In genomic region chr12:46998811-46999368, GRCh38 we compare ENCODE assay signal across 14 cellular contexts.
A peak's percentile ranks its signal among the peaks of the same experiment; 100 is the strongest.
DNase-seq lines count a peak whose midpoint lies in the region; ATAC-seq and TF ChIP-seq lines count a peak whose summit lies in the region.
"Had no signal": no experiment of that assay in that cellular context is flagged by ENCODE, and none has a peak within 500 bp of the region (broad histone marks: within the 10 kb centered on the region; RNA-seq: fewer than 3 reads in every experiment).

No MANE protein-coding gene starts in this region.

- H3K27ac ChIP-seq in CD4-positive, alpha-beta T cell (ENCODE audit: low read depth, low read length) = no peak overlapping the region
- H3K27ac ChIP-seq: right lobe of liver had no signal

- intact Hi-C loops in CD4-positive, alpha-beta T cell (cut with DNase I, micrococcal nuclease) = no loop called here
- intact Hi-C loops in Caco-2 (cut with micrococcal nuclease; ENCODE audit: unreplicated experiment) = no loop called here

- TF ChIP-seq CTCF in CD4-positive, alpha-beta T cell (IDR thresholded peaks at IDR 0.05) = no peak
- no peak for TF ChIP-seq CTCF in Caco-2 (IDR thresholded peaks at IDR 0.05; ENCODE audit: insufficient read depth in 1 of 2, low read depth in 1 of 2, low read length in 1 of 2, severe bottlenecking in 1 of 2, unreplicated experiment in 1 of 2)

- H3K4me3 Mint-ChIP-seq in CD4-positive, alpha-beta T cell = no peak overlapping the region
- H3K4me3 Mint-ChIP-seq in Caco-2 (ENCODE audit: unreplicated experiment) = no peak overlapping the region
- H3K4me3 Mint-ChIP-seq in activated T-helper 17 cell treated with anti-CD3 and anti-CD28 coated beads, Interleukin-2, amount 50 U/mL, for 72 hours = no peak overlapping the region
- H3K4me3 Mint-ChIP-seq: activated naive CD4-positive, alpha-beta T cell treated with anti-CD3 and anti-CD28 coated beads, Interleukin-2, amount 50 U/mL, for 24 hours; stimulated activated naive CD8-positive, alpha-beta T cell treated with anti-CD3 and anti-CD28 coated beads, Interleukin-15, Interleukin-2, amounts not matched to agents 100 ng/mL and 50 ng/mL, for 24 hours; WTC11 had no signal

- no peak overlapping the region for H3K4me3 ChIP-seq in Caco-2 (ENCODE audit: low read depth, low read length)
- H3K4me3 ChIP-seq: right lobe of liver had no signal

- CTCF ChIA-PET in CD4-positive, alpha-beta T cell (lab: Charles Lee) = no interaction called here
- CTCF ChIA-PET in Caco-2 (lab: Charles Lee) = interaction anchor here (0.7 kb wide), 1 partner anchor 422 kb away, joined by 3 read pairs; no protein-coding TSS in a partner anchor

- H3K27ac Mint-ChIP-seq in CD4-positive, alpha-beta T cell = no peak overlapping the region
- no peak overlapping the region for H3K27ac Mint-ChIP-seq in Caco-2 (ENCODE audit: unreplicated experiment)
- no peak overlapping the region for H3K27ac Mint-ChIP-seq in activated T-helper 17 cell treated with anti-CD3 and anti-CD28 coated beads, Interleukin-2, amount 50 U/mL, for 72 hours
- H3K27ac Mint-ChIP-seq: activated naive CD4-positive, alpha-beta T cell treated with anti-CD3 and anti-CD28 coated beads, Interleukin-2, amount 50 U/mL, for 24 hours; stimulated activated naive CD8-positive, alpha-beta T cell treated with anti-CD3 and anti-CD28 coated beads, Interleukin-15, Interleukin-2, amounts not matched to agents 100 ng/mL and 50 ng/mL, for 24 hours; WTC11 had no signal

- DNase-seq in ELR (ENCODE audit: low read depth) (peak; percentile 90), RPMI7951 (ENCODE audit: low read depth) (peak; percentile 70), fibroblast of gingiva (ENCODE audit: low read depth) (peak; percentile 48), renal cortical epithelial cell (ENCODE audit: low read depth) (peak; percentile 93), iPS-NIHi11 (ENCODE audit: low spot score) (no peak), Caco-2 (no peak)
- no peak for DNase-seq in CD4-positive, alpha-beta T cell
- DNase-seq: kidney, NCI-H2107, right lobe of liver had no signal

- ATAC-seq in CD4-positive, alpha-beta T cell (ENCODE audit: poor library complexity) = no peak
- ATAC-seq in activated T-helper 17 cell treated with anti-CD3 and anti-CD28 coated beads, Interleukin-2, amount 50 U/mL, for 72 hours (replicated peaks) = no peak
- ATAC-seq: right lobe of liver, WTC11 had no signal

- POLR2A ChIA-PET in CD4-positive, alpha-beta T cell (lab: Charles Lee) = no interaction called here
- POLR2A ChIA-PET in Caco-2 (lab: Charles Lee) = interaction anchor here (0.7 kb wide), 1 partner anchor 25 kb away, joined by 3 read pairs; no protein-coding TSS in a partner anchor

- H3K36me3 Mint-ChIP-seq in CD4-positive, alpha-beta T cell (ENCODE audit: low read depth) = no peaks in the 10 kb centered on the region
- no peaks in the 10 kb centered on the region for H3K36me3 Mint-ChIP-seq in Caco-2 (ENCODE audit: insufficient read depth, unreplicated experiment)
- H3K36me3 Mint-ChIP-seq in activated T-helper 17 cell treated with anti-CD3 and anti-CD28 coated beads, Interleukin-2, amount 50 U/mL, for 72 hours (ENCODE audit: low read depth) = no peaks in the 10 kb centered on the region
- H3K36me3 Mint-ChIP-seq: activated naive CD4-positive, alpha-beta T cell treated with anti-CD3 and anti-CD28 coated beads, Interleukin-2, amount 50 U/mL, for 24 hours had no signal

- BruUV-seq in Caco-2 (replicated peaks; lab: Mats Ljungman, UMichigan) = no TSS peak

- peaks cover 9% of the 10 kb centered on the region for H3K27me3 Mint-ChIP-seq in CD4-positive, alpha-beta T cell
- H3K27me3 Mint-ChIP-seq in Caco-2 (ENCODE audit: insufficient read depth, unreplicated experiment) = peaks cover 3% of the 10 kb centered on the region
- peaks cover 12% of the 10 kb centered on the region for H3K27me3 Mint-ChIP-seq in activated T-helper 17 cell treated with anti-CD3 and anti-CD28 coated beads, Interleukin-2, amount 50 U/mL, for 72 hours
- H3K27me3 Mint-ChIP-seq: activated naive CD4-positive, alpha-beta T cell treated with anti-CD3 and anti-CD28 coated beads, Interleukin-2, amount 50 U/mL, for 24 hours had no signal

- H3K4me1 Mint-ChIP-seq in CD4-positive, alpha-beta T cell (ENCODE audit: low read depth) = no peaks in the 10 kb centered on the region
- no peaks in the 10 kb centered on the region for H3K4me1 Mint-ChIP-seq in Caco-2 (ENCODE audit: low read depth, unreplicated experiment)
- H3K4me1 Mint-ChIP-seq in activated T-helper 17 cell treated with anti-CD3 and anti-CD28 coated beads, Interleukin-2, amount 50 U/mL, for 72 hours = no peaks in the 10 kb centered on the region
- H3K4me1 Mint-ChIP-seq: activated naive CD4-positive, alpha-beta T cell treated with anti-CD3 and anti-CD28 coated beads, Interleukin-2, amount 50 U/mL, for 24 hours; WTC11 had no signal

- no peaks in the 10 kb centered on the region for H3K9me3 ChIP-seq in CD4-positive, alpha-beta T cell (ENCODE audit: control insufficient read depth, low read length)
- H3K9me3 ChIP-seq in Caco-2 = peaks cover 3% of the 10 kb centered on the region; the same call in 1 of the 2 replicates
- H3K9me3 ChIP-seq: right lobe of liver had no signal

- H3K4me1 ChIP-seq in Caco-2 = no peaks in the 10 kb centered on the region

- H3K27me3 ChIP-seq in CD4-positive, alpha-beta T cell (ENCODE audit: control insufficient read depth, insufficient read depth, low read length) = no peaks in the 10 kb centered on the region
- no peaks in the 10 kb centered on the region for H3K27me3 ChIP-seq in Caco-2 (replicated peaks; ENCODE audit: control insufficient read depth, insufficient read depth, low read length)
- H3K27me3 ChIP-seq: right lobe of liver had no signal

- no peaks in the 10 kb centered on the region for H3K9me3 Mint-ChIP-seq in CD4-positive, alpha-beta T cell
- H3K9me3 Mint-ChIP-seq in Caco-2 (ENCODE audit: unreplicated experiment) = no peaks in the 10 kb centered on the region
- H3K9me3 Mint-ChIP-seq in activated T-helper 17 cell treated with anti-CD3 and anti-CD28 coated beads, Interleukin-2, amount 50 U/mL, for 72 hours = no peaks in the 10 kb centered on the region
- H3K9me3 Mint-ChIP-seq: activated naive CD4-positive, alpha-beta T cell treated with anti-CD3 and anti-CD28 coated beads, Interleukin-2, amount 50 U/mL, for 24 hours; stimulated activated naive CD8-positive, alpha-beta T cell treated with anti-CD3 and anti-CD28 coated beads, Interleukin-15, Interleukin-2, amounts not matched to agents 100 ng/mL and 50 ng/mL, for 24 hours had no signal

- H3K36me3 ChIP-seq in Caco-2 (ENCODE audit: control insufficient read depth, insufficient read depth, low read length) = no peaks in the 10 kb centered on the region
- H3K36me3 ChIP-seq: right lobe of liver had no signal

Comparison
In these comparisons a context has a peak if more than half of its experiments do, and no peak if none do; other contexts are left out.
1. DNase-seq: peak in ELR (single experiment), RPMI7951 (single experiment), fibroblast of gingiva (single experiment) and renal cortical epithelial cell (single experiment); none in iPS-NIHi11 (single experiment), CD4-positive, alpha-beta T cell (0 of 10) and Caco-2 (0 of 2).